In genomic region chr11:19715373-19715772, GRCh38 we compare ENCODE assay signal across 10 cellular contexts. TPM values are rescaled to one million over a fixed set of nuclear protein-coding genes. Genes with fewer than 3 reads are reported as not detected.
DNase-seq lines count a peak whose midpoint lies in the region; ATAC-seq and TF ChIP-seq lines count a peak whose summit lies in the region.
"Had no signal": no experiment of that assay in that cellular context is flagged by ENCODE, and none has a peak within 500 bp of the region (broad histone marks: within the 10 kb centered on the region; RNA-seq: fewer than 3 reads in every experiment).

No MANE protein-coding gene starts in this region.

- DNase-seq in HFF-Myc (ENCODE audit: extremely low read depth, low read depth) (no peak), astrocyte of the cerebellum (ENCODE audit: low read depth) (no peak), kidney glomerular epithelial cell (lab: John Stamatoyannopoulos, UW) (peak; percentile 93), suprapubic skin (ENCODE audit: low spot score in 2 of 2) (no peak)
- no peak for DNase-seq in activated naive CD4-positive, alpha-beta T cell (lab: John Stamatoyannopoulos, UW)
- DNase-seq: activated T-cell treated with anti-CD3 and anti-CD28 coated beads for 4 hours, NCI-H526 treated with DMSO at 0.1 percent for 48 hours had no signal

- in situ Hi-C loops in astrocyte of the cerebellum (cut with HindIII; ENCODE audit: low sequenced_read_pairs), result no loop called here

- 61% methylated on average over 6 of the region's 6 CpGs for WGBS in suprapubic skin

- TF ChIP-seq POLR2A in suprapubic skin (IDR thresholded peaks at IDR 0.05), result no peak

- peaks cover 17% of the 10 kb centered on the region for H3K27me3 ChIP-seq in suprapubic skin

- peak overlapping the region; percentile 83 for H3K27ac ChIP-seq in suprapubic skin

- TF ChIP-seq CTCF in HFF-Myc (IDR thresholded peaks at IDR 0.05; ENCODE audit: low read depth, low read length, missing control alignments) (no peak), astrocyte of the cerebellum (IDR thresholded peaks at IDR 0.05; ENCODE audit: low read depth, low read length, missing control alignments) (no peak), suprapubic skin (IDR thresholded peaks at IDR 0.05) (no peak)

- ATAC-seq in GM21737 (IDR thresholded peaks at IDR 0.05; ENCODE audit: unreplicated experiment) (no peak), HG03095 (IDR thresholded peaks at IDR 0.05; ENCODE audit: unreplicated experiment) (no peak), HG02852 (IDR thresholded peaks at IDR 0.05; ENCODE audit: unreplicated experiment) (no peak)

- H3K4me1 ChIP-seq in suprapubic skin, result peaks cover 32% of the 10 kb centered on the region

- H3K4me3 ChIP-seq in HFF-Myc (replicated peaks; ENCODE audit: low read depth, low read length), result peak overlapping the region; percentile 84
- peak overlapping the region; percentile 68 for H3K4me3 ChIP-seq in astrocyte of the cerebellum (ENCODE audit: low read depth, low read length)
- peak overlapping the region; percentile 76 for H3K4me3 ChIP-seq in suprapubic skin

- peak; percentile 11 for TF ChIP-seq EP300 in suprapubic skin (IDR thresholded peaks at IDR 0.05)

- H3K36me3 ChIP-seq in suprapubic skin, result no peaks in the 10 kb centered on the region

- no peaks in the 10 kb centered on the region for H3K9me3 ChIP-seq in suprapubic skin

RNA-seq across cellular contexts. Expression of gene NAV2, which starts 2.7 kb away (rescaled TPM):
- 10 to 100 TPM in 3 of 4 donors, 1 to 10 TPM in 1; 9.1 to 34.7 (median 22.2) TPM for total RNA-seq in suprapubic skin
